In the genomic region with DNA sequence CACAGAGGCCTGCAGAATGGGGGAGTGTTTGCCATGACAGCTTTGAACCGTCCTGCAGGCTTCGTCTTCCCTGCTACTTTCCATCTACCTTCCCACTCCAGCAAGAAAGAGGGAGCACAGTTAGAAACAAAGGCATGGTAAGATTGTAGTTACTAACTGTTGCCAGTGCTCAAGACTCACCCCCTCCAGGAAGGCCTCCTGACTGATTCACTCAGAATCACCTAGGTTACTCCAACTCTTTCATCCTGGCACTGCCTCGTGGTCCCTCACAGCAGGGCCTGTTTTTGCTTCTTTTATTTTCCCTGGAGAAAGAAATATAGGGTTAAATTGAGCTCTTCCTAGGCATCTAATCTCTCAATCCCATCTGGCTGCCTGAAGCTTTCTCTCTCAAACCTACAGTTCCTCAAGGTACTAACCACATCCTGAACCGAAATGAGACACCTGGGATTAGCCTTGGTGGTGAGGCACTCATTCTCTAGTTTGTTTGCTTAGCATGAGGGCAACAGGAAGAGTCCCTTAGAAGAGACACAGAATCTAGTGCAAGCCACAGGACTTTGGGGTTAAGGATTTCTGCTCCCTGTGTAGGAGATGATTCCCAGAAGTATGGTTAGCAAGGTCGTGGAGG, we compare ENCODE assay signal across 15 cellular contexts. TPM values are rescaled to one million over a fixed set of nuclear protein-coding genes. Genes with fewer than 3 reads are reported as not detected.
DNase-seq lines count a peak whose midpoint lies in the region; ATAC-seq, FAIRE-seq and TF ChIP-seq lines count a peak whose summit lies in the region.
"Had no signal": no experiment of that assay in that cellular context is flagged by ENCODE, and none has a peak within 500 bp of the region (broad histone marks: within the 10 kb centered on the region; RNA-seq: fewer than 3 reads in every experiment).

No MANE protein-coding gene starts in this region.

- H3K9me3 ChIP-seq in kidney (ENCODE audit: control insufficient read depth in 1 of 2, low read length in 2 of 2): no peaks in the 10 kb centered on the region
- H3K9me3 ChIP-seq: thoracic aorta had no signal

- H3K27me3 Mint-ChIP-seq in T-helper 1 cell treated with Interleukin-12 subunit alpha and Interleukin-12 subunit beta and Interleukin-4 antibody, amounts not matched to agents 30 μg/mL and 1 μg/mL, for 36 hours (ENCODE audit: low read depth): peaks cover 12% of the 10 kb centered on the region
- no peaks in the 10 kb centered on the region for H3K27me3 Mint-ChIP-seq in activated CD8-positive, alpha-beta T cell treated with anti-CD3 and anti-CD28 coated beads, Interleukin-2, amount 10 ng/mL, durations not matched to agents 7 days and 5 days (ENCODE audit: low read depth)
- H3K27me3 Mint-ChIP-seq: activated T-cell treated with anti-CD3 and anti-CD28 coated beads, Interleukin-2, amount 50 U/mL, for 24 hours had no signal

- ATAC-seq in activated CD8-positive, alpha-beta T cell treated with anti-CD3 and anti-CD28 coated beads, Interleukin-2, amount 10 ng/mL, durations not matched to agents 7 days and 5 days: peak; percentile 48
- peak; percentile 61 for ATAC-seq in stimulated activated effector memory CD8-positive, alpha-beta T cell treated with anti-CD3 and anti-CD28 coated beads, Interleukin-12 subunit alpha, Interleukin-12 subunit beta, amount 100 ng/mL, for 72 hours
- ATAC-seq in omental fat pad (ENCODE audit: low FRiP score): no peak

- peak overlapping the region; percentile 42 for H3K27ac Mint-ChIP-seq in T-helper 1 cell treated with Interleukin-12 subunit alpha and Interleukin-12 subunit beta and Interleukin-4 antibody, amounts not matched to agents 30 μg/mL and 1 μg/mL, for 36 hours
- H3K27ac Mint-ChIP-seq in activated CD8-positive, alpha-beta T cell treated with anti-CD3 and anti-CD28 coated beads, Interleukin-2, amount 10 ng/mL, durations not matched to agents 7 days and 5 days: peak overlapping the region; percentile 65
- peak overlapping the region; percentile 16 for H3K27ac Mint-ChIP-seq in stimulated activated effector memory CD8-positive, alpha-beta T cell treated with anti-CD3 and anti-CD28 coated beads, Interleukin-12 subunit alpha, Interleukin-12 subunit beta, amount 100 ng/mL, for 72 hours
- H3K27ac Mint-ChIP-seq: activated T-cell treated with anti-CD3 and anti-CD28 coated beads, Interleukin-2, amount 50 U/mL, for 24 hours had no signal

- intact Hi-C loops in kidney (cut with DNase I): no loop called here

- no peak for FAIRE-seq in kidney (lab: Jason Lieb, UNC)
- FAIRE-seq: G401.6 had no signal

- H3K36me3 ChIP-seq in kidney (ENCODE audit: control insufficient read depth in 1 of 2, insufficient read depth in 2 of 2, low read length in 2 of 2): no peaks in the 10 kb centered on the region
- H3K36me3 ChIP-seq: thoracic aorta had no signal

- TF ChIP-seq CTCF in omental fat pad (IDR thresholded peaks at IDR 0.05) (no peak), kidney (IDR thresholded peaks at IDR 0.05; ENCODE audit: borderline replicate concordance, extremely low read depth, insufficient read depth) (no peak)

- peaks cover 0 to 8% of the 10 kb centered on the region in 2 donors for H3K4me1 ChIP-seq in kidney (ENCODE audit: control insufficient read depth in 1 of 2, insufficient read depth in 1 of 2, low read depth in 1 of 2, low read length in 2 of 2)

- peaks cover 12% of the 10 kb centered on the region for H3K36me3 Mint-ChIP-seq in T-helper 1 cell treated with Interleukin-12 subunit alpha and Interleukin-12 subunit beta and Interleukin-4 antibody, amounts not matched to agents 30 μg/mL and 1 μg/mL, for 36 hours (ENCODE audit: low read depth)
- H3K36me3 Mint-ChIP-seq in activated CD8-positive, alpha-beta T cell treated with anti-CD3 and anti-CD28 coated beads, Interleukin-2, amount 10 ng/mL, durations not matched to agents 7 days and 5 days (ENCODE audit: low read depth): peaks cover 69% of the 10 kb centered on the region
- H3K36me3 Mint-ChIP-seq in stimulated activated effector memory CD8-positive, alpha-beta T cell treated with anti-CD3 and anti-CD28 coated beads, Interleukin-12 subunit alpha, Interleukin-12 subunit beta, amount 100 ng/mL, for 72 hours: peaks cover 63% of the 10 kb centered on the region

- H3K4me3 Mint-ChIP-seq in T-helper 1 cell treated with Interleukin-12 subunit alpha and Interleukin-12 subunit beta and Interleukin-4 antibody, amounts not matched to agents 30 μg/mL and 1 μg/mL, for 36 hours: no peak overlapping the region
- H3K4me3 Mint-ChIP-seq in activated CD8-positive, alpha-beta T cell treated with anti-CD3 and anti-CD28 coated beads, Interleukin-2, amount 10 ng/mL, durations not matched to agents 7 days and 5 days: no peak overlapping the region
- H3K4me3 Mint-ChIP-seq in stimulated activated effector memory CD8-positive, alpha-beta T cell treated with anti-CD3 and anti-CD28 coated beads, Interleukin-12 subunit alpha, Interleukin-12 subunit beta, amount 100 ng/mL, for 72 hours: no peak overlapping the region
- H3K4me3 Mint-ChIP-seq: activated T-cell treated with anti-CD3 and anti-CD28 coated beads, Interleukin-2, amount 50 U/mL, for 24 hours had no signal

- no peak overlapping the region for H3K9ac ChIP-seq in kidney (ENCODE audit: low read length in 2 of 2)

- peaks cover 23% of the 10 kb centered on the region for H3K4me1 Mint-ChIP-seq in T-helper 1 cell treated with Interleukin-12 subunit alpha and Interleukin-12 subunit beta and Interleukin-4 antibody, amounts not matched to agents 30 μg/mL and 1 μg/mL, for 36 hours (ENCODE audit: low read depth)
- peaks cover 52% of the 10 kb centered on the region for H3K4me1 Mint-ChIP-seq in activated CD8-positive, alpha-beta T cell treated with anti-CD3 and anti-CD28 coated beads, Interleukin-2, amount 10 ng/mL, durations not matched to agents 7 days and 5 days (ENCODE audit: low read depth)
- peaks cover 35% of the 10 kb centered on the region for H3K4me1 Mint-ChIP-seq in stimulated activated effector memory CD8-positive, alpha-beta T cell treated with anti-CD3 and anti-CD28 coated beads, Interleukin-12 subunit alpha, Interleukin-12 subunit beta, amount 100 ng/mL, for 72 hours

- CTCF ChIA-PET in activated CD8-positive, alpha-beta T cell treated with anti-CD3 and anti-CD28 coated beads, Interleukin-2, amount 10 ng/mL, durations not matched to agents 7 days and 5 days (lab: Charles Lee): interaction anchor here (0.8 to 1.3 kb wide), 4 partner anchors 8 to 42 kb away, joined by 3 to 4 read pairs (median 4); no protein-coding TSS in a partner anchor

- no peak for DNase-seq in T-helper 1 cell
- DNase-seq in M059J (ENCODE audit: low read depth): peak; percentile 61
- DNase-seq in activated CD8-positive, alpha-beta T cell treated with anti-CD3 and anti-CD28 coated beads, Interleukin-2, amount 10 ng/mL, durations not matched to agents 7 days and 5 days: no peak
- DNase-seq in stimulated activated effector memory CD8-positive, alpha-beta T cell treated with anti-CD3 and anti-CD28 coated beads, Interleukin-12 subunit alpha, Interleukin-12 subunit beta, amount 100 ng/mL, for 72 hours (ENCODE audit: low spot score in 2 of 2): no peak
- no peak for DNase-seq in middle frontal gyrus (ENCODE audit: extremely low spot score, low spot score)
- DNase-seq in omental fat pad (ENCODE audit: low spot score): no peak
- DNase-seq in kidney: no peak
- DNase-seq: activated T-cell treated with anti-CD3 and anti-CD28 coated beads, Interleukin-2, amount 50 U/mL, for 24 hours; NCI-H1436 treated with DMSO at 0.1 percent for 48 hours had no signal

- no peak overlapping the region for H3K27ac ChIP-seq in kidney (ENCODE audit: low read depth in 2 of 2, low read length in 2 of 2)
- H3K27ac ChIP-seq: thoracic aorta had no signal

- no peak overlapping the region for H3K4me3 ChIP-seq in kidney (ENCODE audit: low read length in 2 of 2)
- H3K4me3 ChIP-seq: thoracic aorta had no signal

- POLR2A ChIA-PET in activated CD8-positive, alpha-beta T cell treated with anti-CD3 and anti-CD28 coated beads, Interleukin-2, amount 10 ng/mL, durations not matched to agents 7 days and 5 days (lab: Charles Lee): interaction anchor here (0.5 to 1.3 kb wide), 3 partner anchors 8 to 82 kb away, joined by 3 to 5 read pairs (median 4); no protein-coding TSS in a partner anchor

- no peaks in the 10 kb centered on the region for H3K9me3 Mint-ChIP-seq in T-helper 1 cell treated with Interleukin-12 subunit alpha and Interleukin-12 subunit beta and Interleukin-4 antibody, amounts not matched to agents 30 μg/mL and 1 μg/mL, for 36 hours
- no peaks in the 10 kb centered on the region for H3K9me3 Mint-ChIP-seq in activated CD8-positive, alpha-beta T cell treated with anti-CD3 and anti-CD28 coated beads, Interleukin-2, amount 10 ng/mL, durations not matched to agents 7 days and 5 days (ENCODE audit: insufficient read depth)
- no peaks in the 10 kb centered on the region for H3K9me3 Mint-ChIP-seq in stimulated activated effector memory CD8-positive, alpha-beta T cell treated with anti-CD3 and anti-CD28 coated beads, Interleukin-12 subunit alpha, Interleukin-12 subunit beta, amount 100 ng/mL, for 72 hours
- H3K9me3 Mint-ChIP-seq: activated T-cell treated with anti-CD3 and anti-CD28 coated beads, Interleukin-2, amount 50 U/mL, for 24 hours had no signal

RNA-seq across cellular contexts. Expression of a gene that starts 7.8 kb away (rescaled TPM):
- 31.4 and 48.0 TPM in 2 replicates for total RNA-seq in M059J (2014; rRNA removed; shearing (Covaris generic))
- 10 to 100 TPM; 40.4 to 43.1 TPM for total RNA-seq in activated CD8-positive, alpha-beta T cell treated with anti-CD3 and anti-CD28 coated beads, Interleukin-2, amount 10 ng/mL, durations not matched to agents 7 days and 5 days
- total RNA-seq in omental fat pad (10 to 100 TPM in 3 of 4 donors, 1 to 10 TPM in 1; 4.2 to 12.9 (median 10.7) TPM), kidney (16.8 TPM)
- 2.1 TPM for polyA plus RNA-seq in kidney (ENCODE audit: insufficient read depth, low read depth, low replicate concordance)

RNA-seq across cellular contexts. Expression of a gene that starts 36.9 kb away (rescaled TPM):
- not detected in 2 replicates for total RNA-seq in M059J (2014; rRNA removed; shearing (Covaris generic))
- total RNA-seq in activated CD8-positive, alpha-beta T cell treated with anti-CD3 and anti-CD28 coated beads, Interleukin-2, amount 10 ng/mL, durations not matched to agents 7 days and 5 days: not detected
- not detected for total RNA-seq in omental fat pad
- not detected for total RNA-seq in kidney
- not detected for polyA plus RNA-seq in kidney (ENCODE audit: insufficient read depth, low read depth, low replicate concordance)
- total RNA-seq: cardiac septum, mesenteric fat pad, thoracic aorta had no signal
- polyA plus RNA-seq: esophagus had no signal

RNA-seq across cellular contexts. Expression of a gene that starts 41.2 kb away (rescaled TPM):
- total RNA-seq in M059J (2014; rRNA removed; shearing (Covaris generic)): 2.5 and 12.3 TPM in 2 replicates
- 10 to 100 TPM; 11.4 to 12.6 TPM for total RNA-seq in activated CD8-positive, alpha-beta T cell treated with anti-CD3 and anti-CD28 coated beads, Interleukin-2, amount 10 ng/mL, durations not matched to agents 7 days and 5 days
- total RNA-seq in omental fat pad (1 to 10 TPM in 3 of 4 donors, under 1 TPM in 1; 0.37 to 4.7 (median 1.8) TPM), kidney (2.4 TPM)
- polyA plus RNA-seq in kidney (ENCODE audit: insufficient read depth, low read depth, low replicate concordance): 3.4 TPM

RNA-seq across cellular contexts. Expression of a gene that starts 59.4 kb away (rescaled TPM):
- total RNA-seq in M059J (2014; rRNA removed; shearing (Covaris generic)): not detected in 2 replicates
- 100 to 1,000 TPM; 158 to 161 TPM for total RNA-seq in activated CD8-positive, alpha-beta T cell treated with anti-CD3 and anti-CD28 coated beads, Interleukin-2, amount 10 ng/mL, durations not matched to agents 7 days and 5 days
- total RNA-seq in omental fat pad: 10 to 100 TPM in 3 of 4 donors, 1 to 10 TPM in 1; 4.8 to 26.5 (median 13.0) TPM
- 15.6 TPM for total RNA-seq in kidney
- 3.4 TPM for polyA plus RNA-seq in kidney (ENCODE audit: insufficient read depth, low read depth, low replicate concordance)
